ENCODE assay signal across 28 cellular contexts in genomic region chr10:18687195-18687594, GRCh38.
"Had no signal": no experiment of that assay in that cellular context is flagged by ENCODE, and none has a peak within 500 bp of the region (broad histone marks: within the 10 kb centered on the region; RNA-seq: fewer than 3 reads in every experiment).

No MANE protein-coding gene starts in this region.

- H3K36me3 ChIP-seq: neural progenitor cell, ovary, suprapubic skin, transverse colon, upper lobe of left lung, vagina had no signal

- H3K9me3 ChIP-seq: ovary, psoas muscle, suprapubic skin, testis, tibial artery, transverse colon, upper lobe of left lung, vagina had no signal

- H3K9ac ChIP-seq: neural progenitor cell, parathyroid adenoma had no signal

- DNase-seq: naive thymus-derived CD4-positive, alpha-beta T cell; natural killer cell; occipital lobe; ovary; posterior cingulate gyrus; psoas muscle; right cardiac atrium; stimulated activated CD4-positive, alpha-beta T cell treated with anti-CD3 and anti-CD28 coated beads, Interleukin-15, amount 100 ng/mL, for 24 hours; stimulated activated CD4-positive, alpha-beta T cell treated with anti-CD3 and anti-CD28 coated beads, Interleukin-2, amount 100 ng/mL, for 24 hours; stimulated activated CD4-positive, alpha-beta T cell treated with anti-CD3 and anti-CD28 coated beads, Interleukin-2, amount 100 ng/mL, for 48 hours; stimulated activated CD4-positive, alpha-beta T cell treated with anti-CD3 and anti-CD28 coated beads, Interleukin-4, amount 100 ng/mL, for 24 hours; stimulated activated naive CD4-positive, alpha-beta T cell; stimulated activated naive CD8-positive, alpha-beta T cell treated with anti-CD3 and anti-CD28 coated beads, Interleukin-15, amount 100 ng/mL, for 72 hours; stimulated activated naive CD8-positive, alpha-beta T cell treated with anti-CD3 and anti-CD28 coated beads, Interleukin-15, Interleukin-2, amounts not matched to agents 100 U/mL and 50 U/mL, for 24 hours; substantia nigra; testis; tibial artery; transverse colon; upper lobe of left lung had no signal

- H3K4me2 ChIP-seq: neural progenitor cell had no signal

- H3K27ac Mint-ChIP-seq: naive thymus-derived CD4-positive, alpha-beta T cell; natural killer cell; nephron; neural progenitor cell; progenitor cell of endocrine pancreas; stimulated activated memory B cell treated with anti-CD40 and anti-IgM and Interleukin-4, amounts not matched to agents 10 μg/mL and 1 μg/mL and 100 μg/mL, for 72 hours; stimulated activated naive CD8-positive, alpha-beta T cell treated with anti-CD3 and anti-CD28 coated beads, Interleukin-15, amount 100 ng/mL, for 72 hours had no signal

- H3K9me3 Mint-ChIP-seq: naive thymus-derived CD4-positive, alpha-beta T cell; natural killer cell; nephron; neural progenitor cell; stimulated activated memory B cell treated with anti-CD40 and anti-IgM and Interleukin-4, amounts not matched to agents 10 μg/mL and 1 μg/mL and 100 μg/mL, for 72 hours; stimulated activated naive CD8-positive, alpha-beta T cell treated with anti-CD3 and anti-CD28 coated beads, Interleukin-15, amount 100 ng/mL, for 72 hours had no signal

- H3K27me3 ChIP-seq: neural progenitor cell, ovary, suprapubic skin, testis, tibial artery, transverse colon, upper lobe of left lung, vagina had no signal

- H3K27ac ChIP-seq: neural progenitor cell, ovary, parathyroid adenoma, psoas muscle, skin epidermis, suprapubic skin, testis, tibial artery, transverse colon, upper lobe of left lung, vagina had no signal

- H3K36me3 Mint-ChIP-seq: natural killer cell had no signal

- H3K4me3 ChIP-seq: neural progenitor cell, ovary, psoas muscle, skin epidermis, suprapubic skin, testis, tibial artery, transverse colon, upper lobe of left lung, vagina had no signal

- H2AFZ ChIP-seq: neural progenitor cell, parathyroid adenoma had no signal

- ATAC-seq: naive thymus-derived CD4-positive, alpha-beta T cell; natural killer cell; psoas muscle; right cardiac atrium; sciatic nerve; stimulated activated memory B cell treated with anti-CD40 and anti-IgM and Interleukin-4, amounts not matched to agents 10 μg/mL and 1 μg/mL and 100 μg/mL, for 72 hours; stimulated activated naive CD8-positive, alpha-beta T cell treated with anti-CD3 and anti-CD28 coated beads, Interleukin-15, amount 100 ng/mL, for 72 hours; stimulated activated naive CD8-positive, alpha-beta T cell treated with anti-CD3 and anti-CD28 coated beads, Interleukin-15, Interleukin-2, amounts not matched to agents 100 U/mL and 50 U/mL, for 24 hours had no signal

- H3K4me1 Mint-ChIP-seq: nephron; stimulated activated memory B cell treated with anti-CD40 and anti-IgM and Interleukin-4, amounts not matched to agents 10 μg/mL and 1 μg/mL and 100 μg/mL, for 72 hours had no signal

- H3K4me3 Mint-ChIP-seq: naive thymus-derived CD4-positive, alpha-beta T cell; natural killer cell; nephron; neural progenitor cell; stimulated activated memory B cell treated with anti-CD40 and anti-IgM and Interleukin-4, amounts not matched to agents 10 μg/mL and 1 μg/mL and 100 μg/mL, for 72 hours; stimulated activated naive CD8-positive, alpha-beta T cell treated with anti-CD3 and anti-CD28 coated beads, Interleukin-15, amount 100 ng/mL, for 72 hours had no signal

- H3K4me1 ChIP-seq: neural progenitor cell, parathyroid adenoma, psoas muscle, testis, tibial artery, transverse colon, upper lobe of left lung, vagina had no signal
